16 cellular contexts compared by ENCODE assay signal in genomic region chr5:162824360-162824759, GRCh38.
DNase-seq lines count a peak whose midpoint lies in the region; ATAC-seq and TF ChIP-seq lines count a peak whose summit lies in the region.
"Had no signal": no experiment of that assay in that cellular context is flagged by ENCODE, and none has a peak within 500 bp of the region (broad histone marks: within the 10 kb centered on the region; RNA-seq: fewer than 3 reads in every experiment).

No MANE protein-coding gene starts in this region.

- H3K4me3 ChIP-seq in uterus (no peak overlapping the region), OCI-LY7 (ENCODE audit: low read depth, low read length, poor library complexity, severe bottlenecking) (no peak overlapping the region)
- H3K4me3 ChIP-seq: hepatocyte had no signal

- no peaks in the 10 kb centered on the region for H3K9me3 ChIP-seq in uterus
- no peaks in the 10 kb centered on the region for H3K9me3 ChIP-seq in OCI-LY7 (ENCODE audit: low read length)

- no peak for TF ChIP-seq POLR2A in uterus (IDR thresholded peaks at IDR 0.05)

- no peaks in the 10 kb centered on the region for H4K20me1 ChIP-seq in OCI-LY7 (ENCODE audit: insufficient read depth, low read length)

- no peak overlapping the region for H2AFZ ChIP-seq in OCI-LY7 (ENCODE audit: low read length)
- H2AFZ ChIP-seq: hepatocyte had no signal

- DNase-seq in NCI-H146 (lab: John Stamatoyannopoulos, UW) (no peak), NCI-H1417 (lab: John Stamatoyannopoulos, UW) (no peak), uterus (no peak), OCI-LY7 (ENCODE audit: low spot score) (no peak)
- DNase-seq: cortex of kidney, GF-D8, HCEC 1CT, left cardiac atrium, SHP77 treated with DMSO at 0.1 percent for 48 hours, substantia nigra, T1000 had no signal

- no peaks in the 10 kb centered on the region for H3K9me2 ChIP-seq in OCI-LY7 (ENCODE audit: insufficient read depth, low read length)

- H3K79me2 ChIP-seq in OCI-LY7 (ENCODE audit: insufficient read depth, low read depth, low read length): no peaks in the 10 kb centered on the region
- H3K79me2 ChIP-seq: hepatocyte had no signal

- no TSS peak for BruUV-seq in OCI-LY7 (replicated peaks; lab: Mats Ljungman, UMichigan)

- CTCF ChIA-PET in OCI-LY7 (lab: Charles Lee; ENCODE audit: unreplicated experiment): no interaction called here

- H3K27ac ChIP-seq in uterus (no peak overlapping the region), OCI-LY7 (ENCODE audit: low read depth, low read length, poor library complexity, severe bottlenecking) (no peak overlapping the region)
- H3K27ac ChIP-seq: hepatocyte had no signal

- POLR2A ChIA-PET in OCI-LY7 (lab: Charles Lee): no interaction called here

- H3K4me1 ChIP-seq in uterus (no peaks in the 10 kb centered on the region), OCI-LY7 (ENCODE audit: insufficient read depth, low read length, poor library complexity, severe bottlenecking) (no peaks in the 10 kb centered on the region)

- TF ChIP-seq CTCF in uterus (IDR thresholded peaks at IDR 0.05) (no peak), OCI-LY7 (conservative IDR thresholded peaks at IDR 0.05; ENCODE audit: low read length) (no peak)

- no peaks in the 10 kb centered on the region for H3K27me3 ChIP-seq in uterus
- H3K27me3 ChIP-seq: hepatocyte had no signal

- H3K36me3 ChIP-seq in uterus: no peaks in the 10 kb centered on the region
- H3K36me3 ChIP-seq in OCI-LY7 (ENCODE audit: insufficient read depth, low read length): no peaks in the 10 kb centered on the region

- H3K4me2 ChIP-seq in OCI-LY7 (ENCODE audit: low read length): no peak overlapping the region
- H3K4me2 ChIP-seq: hepatocyte had no signal

- intact Hi-C loops in uterus (cut with DNase I; ENCODE audit: low total_unique reads) (no loop called here), OCI-LY7 (cut with micrococcal nuclease; ENCODE audit: unreplicated experiment) (no loop called here)

- ATAC-seq in GM18502 (IDR thresholded peaks at IDR 0.05; ENCODE audit: poor library complexity, unreplicated experiment) (peak; percentile 84), GM19468 (IDR thresholded peaks at IDR 0.05; ENCODE audit: extremely low read depth, unreplicated experiment) (peak; percentile 85), HG02884 (IDR thresholded peaks at IDR 0.05; ENCODE audit: unreplicated experiment) (peak; percentile 86), HG03520 (IDR thresholded peaks at IDR 0.05; ENCODE audit: unreplicated experiment) (peak; percentile 73)
- ATAC-seq: left cardiac atrium had no signal
